In genomic region chr12:6827982-6828670, GRCh38 we compare ENCODE assay signal across 8 cellular contexts. TPM values are rescaled to one million over a fixed set of nuclear protein-coding genes. Genes with fewer than 3 reads are reported as not detected.
A peak's percentile ranks its signal among the peaks of the same experiment; 100 is the strongest.
DNase-seq lines count a peak whose midpoint lies in the region; ATAC-seq, FAIRE-seq and TF ChIP-seq lines count a peak whose summit lies in the region.

Gene P3H3, plus strand, starts transcription at chr12:6828407. Its CDS starts 34 bp downstream, at chr12:6828441.

- no peak for FAIRE-seq in GM19239 (lab: Jason Lieb, UNC)

- no peak within 1 kb of the TSS for H3K27ac ChIP-seq in neutrophil

- H3K27ac Mint-ChIP-seq in activated T-helper 17 cell treated with anti-CD3 and anti-CD28 coated beads, Interleukin-2, amount 50 U/mL, for 72 hours = peak within 1 kb of the TSS; percentile 72
- peak within 1 kb of the TSS; percentile 100 for H3K27ac Mint-ChIP-seq in glutamatergic neuron (ENCODE audit: unreplicated experiment)

- DNase-seq in GM03348 (ENCODE audit: low spot score) (peak; percentile 71), NCI-H1105 treated with DMSO at 0.1 percent for 48 hours (lab: John Stamatoyannopoulos, UW) (peak; percentile 58), glutamatergic neuron (peak; percentile 65), NAMALWA (ENCODE audit: low spot score) (no peak), GM19239 (ENCODE audit: insufficient read length, low spot score) (no peak)

- H3K9me3 ChIP-seq in neutrophil = no peaks in the 10 kb centered on the region

- H3K36me3 Mint-ChIP-seq in activated T-helper 17 cell treated with anti-CD3 and anti-CD28 coated beads, Interleukin-2, amount 50 U/mL, for 72 hours (ENCODE audit: low read depth) = no peaks in the 10 kb centered on the region
- H3K36me3 Mint-ChIP-seq in glutamatergic neuron (ENCODE audit: unreplicated experiment) = peaks cover 11% of the 10 kb centered on the region

- no peaks in the 10 kb centered on the region for H3K36me3 ChIP-seq in neutrophil

- H3K4me1 ChIP-seq in neutrophil (ENCODE audit: control insufficient read depth in 1 of 2, insufficient read depth in 1 of 2, low read depth in 1 of 2, low read length in 1 of 2) = peaks cover 21 to 22% of the 10 kb centered on the region in 2 experiments

- no peak for TF ChIP-seq CTCF in glutamatergic neuron (IDR thresholded peaks at IDR 0.05; ENCODE audit: partially characterized antibody, unreplicated experiment)
- TF ChIP-seq CTCF in neutrophil (IDR thresholded peaks at IDR 0.05) = no peak

- no peaks in the 10 kb centered on the region for H3K9me3 Mint-ChIP-seq in activated T-helper 17 cell treated with anti-CD3 and anti-CD28 coated beads, Interleukin-2, amount 50 U/mL, for 72 hours
- H3K9me3 Mint-ChIP-seq in glutamatergic neuron (ENCODE audit: unreplicated experiment) = peaks cover 29% of the 10 kb centered on the region

- H3K4me3 ChIP-seq in neutrophil (ENCODE audit: low read depth in 1 of 2, low read length in 1 of 2) = peak within 1 kb of the TSS; percentile 61 to 88

- H3K4me3 Mint-ChIP-seq in activated T-helper 17 cell treated with anti-CD3 and anti-CD28 coated beads, Interleukin-2, amount 50 U/mL, for 72 hours = peak within 1 kb of the TSS; percentile 86
- peak within 1 kb of the TSS; percentile 100 for H3K4me3 Mint-ChIP-seq in glutamatergic neuron (ENCODE audit: unreplicated experiment)

- peaks cover 22% of the 10 kb centered on the region for H3K4me1 Mint-ChIP-seq in activated T-helper 17 cell treated with anti-CD3 and anti-CD28 coated beads, Interleukin-2, amount 50 U/mL, for 72 hours
- peaks cover 38% of the 10 kb centered on the region for H3K4me1 Mint-ChIP-seq in glutamatergic neuron (ENCODE audit: low read depth, unreplicated experiment)

- ATAC-seq in activated T-helper 17 cell treated with anti-CD3 and anti-CD28 coated beads, Interleukin-2, amount 50 U/mL, for 72 hours (replicated peaks) = peak; percentile 41
- no peak for ATAC-seq in GM19395 (IDR thresholded peaks at IDR 0.05; ENCODE audit: unreplicated experiment)

- peaks cover 24% of the 10 kb centered on the region for H3K27me3 Mint-ChIP-seq in activated T-helper 17 cell treated with anti-CD3 and anti-CD28 coated beads, Interleukin-2, amount 50 U/mL, for 72 hours
- peaks cover 31% of the 10 kb centered on the region for H3K27me3 Mint-ChIP-seq in glutamatergic neuron (ENCODE audit: unreplicated experiment)

- H3K27me3 ChIP-seq in neutrophil = peaks cover 75% of the 10 kb centered on the region

RNA-seq across cellular contexts. Expression of gene P3H3, which starts in this region (rescaled TPM):
- 1 to 10 TPM in 1 of 2 donors, not detected in 1; 1.1 TPM for total RNA-seq in activated T-helper 17 cell treated with anti-CD3 and anti-CD28 coated beads, Interleukin-2, amount 50 U/mL, for 72 hours
- total RNA-seq in glutamatergic neuron (ENCODE audit: unreplicated experiment) = 58.4 TPM

Comparison
In these comparisons a context has a peak if more than half of its experiments do, and no peak if none do; other contexts are left out.
1. RNA of gene P3H3 (total RNA-seq): 58.4 TPM in glutamatergic neuron (single experiment); 1.1 TPM in activated T-helper 17 cell treated with anti-CD3 and anti-CD28 coated beads, Interleukin-2, amount 50 U/mL, for 72 hours; every median in the first group is over 10 times any median in the second.
2. DNase-seq: peak in GM03348 (single experiment), NCI-H1105 treated with DMSO at 0.1 percent for 48 hours (single experiment) and glutamatergic neuron (single experiment); none in NAMALWA (single experiment) and GM19239 (single experiment).